8 cellular contexts compared by ENCODE assay signal in the genomic region with DNA sequence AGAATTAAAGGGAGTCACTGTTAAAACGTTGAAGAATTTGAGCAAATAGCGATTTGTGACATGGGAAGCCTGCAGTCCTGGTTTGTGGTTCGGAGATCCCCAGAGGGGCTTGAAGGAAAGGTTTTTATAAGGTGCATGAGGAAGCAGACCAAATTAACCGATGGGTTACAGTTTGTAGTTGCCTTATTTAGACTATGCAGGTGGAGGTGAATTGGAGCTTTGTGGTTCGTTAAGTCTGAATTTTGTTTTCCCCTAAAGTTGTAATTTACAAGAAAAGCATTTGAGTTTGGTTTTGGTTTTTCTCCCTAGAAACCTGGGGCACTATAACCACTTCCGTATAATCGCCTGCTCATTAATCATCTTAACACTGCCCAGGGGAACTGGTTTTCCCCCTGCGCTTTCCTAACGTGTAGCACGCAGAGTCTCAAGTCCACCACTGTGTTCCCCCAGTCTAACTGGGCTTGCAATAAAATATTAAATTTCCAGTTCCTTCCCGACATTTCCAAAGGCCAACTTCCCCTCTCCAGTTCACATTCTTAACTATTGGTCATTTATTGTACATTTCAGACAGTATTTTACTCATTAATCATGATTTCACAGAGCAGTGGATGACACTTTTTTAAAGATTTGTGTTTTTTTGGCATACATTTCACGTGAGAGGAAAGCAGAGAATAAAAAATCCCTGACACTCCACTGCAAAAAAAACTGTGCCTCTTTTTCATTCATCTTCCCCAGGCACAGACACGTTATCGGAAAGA. TPM values are rescaled to one million over a fixed set of nuclear protein-coding genes. Genes with fewer than 3 reads are reported as not detected.
A peak's percentile ranks its signal among the peaks of the same experiment; 100 is the strongest.
DNase-seq lines count a peak whose midpoint lies in the region; ATAC-seq, FAIRE-seq and TF ChIP-seq lines count a peak whose summit lies in the region.

No MANE protein-coding gene starts in this region.

- in situ Hi-C loops in HepG2 (cut with HindIII; ENCODE audit: extremely low pct_ligation_motif_present, low pct_unique_long_range_greater_than_20kb), result loop anchor here (10.0 to 25.0 kb wide), 3 partner anchors 420 to 880 kb away; a partner anchor contains a TSS

- CTCF ChIA-PET in CD8-positive, alpha-beta T cell (lab: Charles Lee), result interaction anchor here (1.3 to 2.3 kb wide), 2 partner anchors 17 to 416 kb away, joined by 3 to 11 read pairs; a partner anchor contains a TSS
- CTCF ChIA-PET in HepG2 (lab: Yijun Ruan, JAX; ENCODE audit: low intra/inter-chr PET ratio, low total read pairs), result no interaction called here

- H3K4me2 ChIP-seq in HepG2 (ENCODE audit: low read depth, low read length), result peak overlapping the region; percentile 90

- no peak for TF ChIP-seq RAD21 in HepG2 (CRISPR knock-in tag; IDR thresholded peaks at IDR 0.05)

- TF ChIP-seq EP300 in HepG2 (IDR thresholded peaks at IDR 0.05; ENCODE audit: low read depth in 2 of 2, low read length in 2 of 2) (no peak), HepG2 (CRISPR knock-in tag; IDR thresholded peaks at IDR 0.05; ENCODE audit: borderline replicate concordance) (no peak)

- peaks cover 66% of the 10 kb centered on the region for H3K4me1 ChIP-seq in CD8-positive, alpha-beta T cell (ENCODE audit: insufficient read depth, low read length)
- peaks cover 65% of the 10 kb centered on the region for H3K4me1 ChIP-seq in HepG2 (ENCODE audit: insufficient read depth, low read length)
- peaks cover 13% of the 10 kb centered on the region for H3K4me1 ChIP-seq in testis

- FAIRE-seq in bronchial epithelial cell (lab: Jason Lieb, UNC) (no peak), HepG2 (lab: Jason Lieb, UNC) (peak; percentile 4)

- no peaks in the 10 kb centered on the region for H3K9me3 Mint-ChIP-seq in CD8-positive, alpha-beta T cell

- TSS peak; percentile 55 for BruUV-seq in HepG2 (replicated peaks; lab: Mats Ljungman, UMichigan)

- H2AFZ ChIP-seq in HepG2 (ENCODE audit: low read length), result no peak overlapping the region

- H3K27me3 Mint-ChIP-seq in CD8-positive, alpha-beta T cell (ENCODE audit: low read depth), result no peaks in the 10 kb centered on the region

- no peaks in the 10 kb centered on the region for H3K36me3 ChIP-seq in CD8-positive, alpha-beta T cell (ENCODE audit: insufficient read depth, low read length)
- H3K36me3 ChIP-seq in bronchial epithelial cell (ENCODE audit: control insufficient read depth, insufficient read depth, low read length), result peaks cover 6% of the 10 kb centered on the region
- H3K36me3 ChIP-seq in HepG2 (replicated peaks in 1 of 2; ENCODE audit: control insufficient read depth in 1 of 2, insufficient read depth in 2 of 2, low read length in 2 of 2), result no peaks in the 10 kb centered on the region; a peak in 1 of 5 replicates
- no peaks in the 10 kb centered on the region for H3K36me3 ChIP-seq in testis (ENCODE audit: low read depth, missing control alignments)

- H3K79me2 ChIP-seq in HepG2 (ENCODE audit: insufficient read depth, low read length), result peaks cover 57% of the 10 kb centered on the region

- 8% methylated on average over 14 of the region's 14 CpGs for WGBS in HepG2 (ENCODE audit: low lambda C conversion rate)
- WGBS in testis, 2 donors, result 2% methylated on average over 14 of the region's 14 CpGs

- peaks cover 88% of the 10 kb centered on the region for H3K4me1 Mint-ChIP-seq in CD8-positive, alpha-beta T cell (ENCODE audit: low read depth)

- H3K9ac ChIP-seq in HepG2 (ENCODE audit: insufficient read depth, low read depth, low read length), result peak overlapping the region; percentile 93

- peak overlapping the region; percentile 96 for H3K4me3 Mint-ChIP-seq in CD8-positive, alpha-beta T cell

- TF ChIP-seq POLR2A in HepG2 (IDR thresholded peaks at IDR 0.05; ENCODE audit: insufficient read depth in 1 of 2, low read depth in 2 of 2, low read length in 2 of 2) (peak in 1 of 2 experiments; percentile 33; a peak in 1 of 4 replicates), testis (IDR thresholded peaks at IDR 0.05) (no peak)

- peak overlapping the region; percentile 92 for H3K4me3 ChIP-seq in CD8-positive, alpha-beta T cell (ENCODE audit: low read depth, low read length)
- H3K4me3 ChIP-seq in bronchial epithelial cell (ENCODE audit: low read depth, low read length) (peak overlapping the region; percentile 99), HepG2 (replicated peaks in 1 of 3; ENCODE audit: insufficient read depth in 1 of 3, low read depth in 2 of 3, low read length in 3 of 3) (peak overlapping the region; percentile 89 to 99 (median 95)), testis (peak overlapping the region; percentile 82 to 90)

- no peak for ATAC-seq in CD8-positive, alpha-beta T cell
- ATAC-seq in GM18867 (IDR thresholded peaks at IDR 0.05; ENCODE audit: unreplicated experiment) (peak; percentile 29), HG03342 (IDR thresholded peaks at IDR 0.05; ENCODE audit: unreplicated experiment) (peak; percentile 30), HepG2 (peak; percentile 31)

- POLR2A ChIA-PET in CD8-positive, alpha-beta T cell (lab: Charles Lee), result interaction anchor here (1.1 to 1.8 kb wide), 4 partner anchors 34 to 414 kb away, joined by 3 to 5 read pairs (median 4); a partner anchor contains a TSS
- POLR2A ChIA-PET in HepG2 (lab: Yijun Ruan, JAX), result interaction anchor here (1.3 to 2.4 kb wide), 4 partner anchors 161 to 801 kb away, joined by 3 to 22 read pairs (median 10); a partner anchor contains a TSS

- 0 out of 2 replicates have a peak, but pooled peaks cover 4% of the 10 kb centered on the region for H4K20me1 ChIP-seq in HepG2 (ENCODE audit: insufficient read depth, low read length)

- intact Hi-C loops in CD8-positive, alpha-beta T cell (cut with DNase I, micrococcal nuclease), result loop anchor here in 1 of 2 experiments (2.0 to 10.0 kb wide), 8 partner anchors 14 to 1030 kb away; a partner anchor contains a TSS
- intact Hi-C loops in HepG2 (cut with micrococcal nuclease; ENCODE audit: unreplicated experiment) (loop anchor here (5.0 kb wide), 3 partner anchors 162 to 417 kb away; a partner anchor contains a TSS), testis (cut with DNase I; ENCODE audit: low total_unique reads) (loop anchor here (10.0 kb wide), 1 partner anchor 690 kb away; a partner anchor contains a TSS)

- no peak for DNase-seq in CD8-positive, alpha-beta T cell
- DNase-seq in RKO (ENCODE audit: low spot score) (peak; percentile 78), bronchial epithelial cell (ENCODE audit: low read depth) (peak; percentile 80), HepG2 (ENCODE audit: low spot score) (peak; percentile 48), testis (no peak), NCI-H2029 treated with DMSO at 0.1 percent for 48 hours (lab: John Stamatoyannopoulos, UW) (no peak)

- peak overlapping the region; percentile 91 for H3K27ac Mint-ChIP-seq in CD8-positive, alpha-beta T cell

- peaks cover 39% of the 10 kb centered on the region for H3K36me3 Mint-ChIP-seq in CD8-positive, alpha-beta T cell

- H3K27ac ChIP-seq in CD8-positive, alpha-beta T cell (ENCODE audit: low read depth, low read length), result peak overlapping the region; percentile 92
- peak overlapping the region; percentile 89 for H3K27ac ChIP-seq in HepG2 (ENCODE audit: extremely low read length, insufficient read depth, low read length)
- peak overlapping the region; percentile 86 to 89 for H3K27ac ChIP-seq in testis

- H3K27me3 ChIP-seq in CD8-positive, alpha-beta T cell (ENCODE audit: insufficient read depth, low read length), result no peaks in the 10 kb centered on the region
- no peaks in the 10 kb centered on the region for H3K27me3 ChIP-seq in bronchial epithelial cell (ENCODE audit: control insufficient read depth, insufficient read depth, low read length)
- H3K27me3 ChIP-seq in HepG2 (ENCODE audit: control insufficient read depth in 1 of 2, insufficient read depth in 2 of 2, low read length in 2 of 2), result peaks cover 0 to 13% of the 10 kb centered on the region in 2 experiments; a peak in 2 of 5 replicates
- no peaks in the 10 kb centered on the region for H3K27me3 ChIP-seq in testis

- H3K9me3 ChIP-seq in CD8-positive, alpha-beta T cell (ENCODE audit: low read length), result no peaks in the 10 kb centered on the region
- H3K9me3 ChIP-seq in HepG2 (ENCODE audit: low read length) (no peaks in the 10 kb centered on the region), testis (no peaks in the 10 kb centered on the region)

- no peak for TF ChIP-seq CTCF in CD8-positive, alpha-beta T cell (IDR thresholded peaks at IDR 0.05)
- no peak for TF ChIP-seq CTCF in bronchial epithelial cell (IDR thresholded peaks at IDR 0.05; ENCODE audit: insufficient read depth, low read length, severe bottlenecking)
- no peak for TF ChIP-seq CTCF in HepG2 (CRISPR knock-in tag; IDR thresholded peaks at IDR 0.05)
- TF ChIP-seq CTCF in testis (IDR thresholded peaks at IDR 0.05), result no peak

TF ChIP-seq in HepG2, 621 proteins besides CTCF, POLR2A, EP300 and RAD21 (continues in another document):
- TF ChIP-seq NR2F6 (IDR thresholded peaks at IDR 0.05), result no peak
- no peak for TF ChIP-seq NR2F6 (CRISPR knock-in tag; IDR thresholded peaks at IDR 0.05)
- TF ChIP-seq ATAD3A (CRISPR knock-in tag; IDR thresholded peaks at IDR 0.05), result no peak
- no peak for TF ChIP-seq ZNF207 (IDR thresholded peaks at IDR 0.05; ENCODE audit: borderline replicate concordance)

RNA-seq across cellular contexts. Expression of a gene that starts 0.9 kb away (rescaled TPM):
- total RNA-seq in CD8-positive, alpha-beta T cell, result 10 to 100 TPM; 78.6 to 80.1 TPM
- total RNA-seq in bronchial epithelial cell (9.0 and 14.0 TPM in 2 replicates), HepG2 (2016; rRNA removed; fragmentation: Illumina TruSeq; extraction: Trizol) (30.0 and 42.4 TPM in 2 replicates), testis (10 to 100 TPM; 17.8 to 18.7 TPM)
- total RNA-seq in HepG2 (2016; cell fraction: cytosol; rRNA removed; fragmentation: Illumina TruSeq; extraction: Trizol; ENCODE audit: low read depth), result 4.5 and 5.7 TPM in 2 replicates
- 30.7 and 43.3 TPM in 2 replicates for total RNA-seq in HepG2 (2016; cell fraction: insoluble cytoplasmic fraction; rRNA removed; fragmentation: Illumina TruSeq; extraction: Trizol)
- 13.3 and 16.9 TPM in 2 replicates for total RNA-seq in HepG2 (2016; cell fraction: membrane; rRNA removed; fragmentation: Illumina TruSeq; extraction: Trizol)
- 42.2 and 42.5 TPM in 2 replicates for total RNA-seq in HepG2 (2016; cell fraction: nucleus; rRNA removed; fragmentation: Illumina TruSeq; extraction: Trizol)
- polyA plus RNA-seq in HepG2 (2011; rRNA removed) (3.0 and 3.1 TPM in 2 replicates), testis (ENCODE audit: insufficient read depth, low read depth, low replicate concordance) (4.6 TPM)
- 1.4 and 2.0 TPM in 2 replicates for polyA plus RNA-seq in HepG2 (2011; cell fraction: cytosol; rRNA removed)
- 3.2 and 3.3 TPM in 2 replicates for polyA plus RNA-seq in HepG2 (2011; cell fraction: nucleus; rRNA removed)
- polyA plus RNA-seq in HepG2 (2012), result 6.3 and 7.1 TPM in 2 replicates
- polyA plus RNA-seq in HepG2 (2016; cell fraction: cytosol; fragmentation: Illumina TruSeq; extraction: Trizol; ENCODE audit: low read depth), result 1.0 and 1.2 TPM in 2 replicates
- 22.9 and 26.2 TPM in 2 replicates for polyA plus RNA-seq in HepG2 (2016; cell fraction: insoluble cytoplasmic fraction; fragmentation: Illumina TruSeq; extraction: Trizol; ENCODE audit: low read depth)
- 3.2 and 3.4 TPM in 2 replicates for polyA plus RNA-seq in HepG2 (2016; cell fraction: membrane; fragmentation: Illumina TruSeq; extraction: Trizol; ENCODE audit: low read depth)
- polyA plus RNA-seq in HepG2 (2016; cell fraction: nucleus; fragmentation: Illumina TruSeq; extraction: Trizol; ENCODE audit: insufficient read depth, low read depth), result 15.0 and 18.6 TPM in 2 replicates
- polyA minus RNA-seq in HepG2 (2011; rRNA and poly(A)+ RNA removed; ENCODE audit: low replicate concordance), result 6.5 and 9.1 TPM in 2 replicates
- polyA minus RNA-seq in HepG2 (2011; cell fraction: cytosol; rRNA and poly(A)+ RNA removed), result 6.2 and 8.1 TPM in 2 replicates
- 40.3 and 44.5 TPM in 2 replicates for polyA minus RNA-seq in HepG2 (2011; cell fraction: nucleus; rRNA and poly(A)+ RNA removed)

Comparison
In these comparisons a context has a peak if more than half of its experiments do, and no peak if none do; other contexts are left out.
1. DNase-seq: peak in RKO (single experiment), bronchial epithelial cell (single experiment) and HepG2 (single experiment); none in CD8-positive, alpha-beta T cell (0 of 7), testis (single experiment) and NCI-H2029 treated with DMSO at 0.1 percent for 48 hours (single experiment).
2. Peak in every context shown above with its lines, with median percentiles within 50 percentile points of each other: H3K27ac ChIP-seq and H3K4me3 ChIP-seq.